ENCODE assay signal across 1 cellular context in genomic region chr1:94636625-94637024, GRCh38.
TF ChIP-seq lines count a peak whose summit lies in the region.

No MANE protein-coding gene starts in this region.

TF ChIP-seq in HepG2, 621 proteins besides CTCF, POLR2A, EP300 and RAD21 (continued from another document):
- no peak for TF ChIP-seq ZNF407 (CRISPR knock-in tag; IDR thresholded peaks at IDR 0.05; ENCODE audit: not compliant biosample characterization)
